ENCODE assay signal across 22 cellular contexts in the genomic region with DNA sequence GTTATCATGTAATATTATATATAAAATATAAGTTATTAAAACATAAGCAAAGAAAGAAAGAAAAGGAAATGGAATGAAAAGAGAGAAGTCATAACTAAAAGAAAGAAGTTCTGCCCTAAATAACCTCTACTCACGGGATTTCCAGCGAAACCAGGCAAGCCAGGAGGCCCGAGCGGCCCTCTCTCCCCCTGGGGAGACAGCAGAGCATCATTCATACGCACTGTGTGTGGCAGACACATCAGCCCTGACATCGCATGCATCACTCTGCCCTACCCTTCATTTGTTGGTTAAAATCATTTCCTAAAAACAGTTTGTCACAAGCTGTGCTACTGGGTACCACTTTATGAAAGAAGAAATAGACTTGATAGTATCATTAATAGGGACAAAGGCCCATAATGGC.
"Had no signal": no experiment of that assay in that cellular context is flagged by ENCODE, and none has a peak within 500 bp of the region (broad histone marks: within the 10 kb centered on the region; RNA-seq: fewer than 3 reads in every experiment).

No MANE protein-coding gene starts in this region.

- H3K4me3 ChIP-seq: MG63 had no signal

- H3K4me2 ChIP-seq: SK-N-SH had no signal

- H3K9ac ChIP-seq: SK-N-SH had no signal

- H3K9me3 ChIP-seq: MG63, SK-N-SH had no signal

- H3K36me3 ChIP-seq: MG63 had no signal

- FAIRE-seq: HepG2 had no signal

- ATAC-seq: HepG2, Panc1 had no signal

- H3K27ac ChIP-seq: RWPE1 had no signal

- DNase-seq: IMR-90, Karpas-422, KG1, MG63, NCI-H1092, NCI-H1105 treated with DMSO at 0.1 percent for 48 hours, NCI-H1417 treated with DMSO at 0.1 percent for 48 hours, NCI-H146, NCI-H1694 treated with DMSO at 0.1 percent for 48 hours, NCI-H1930, NCI-H2081, NCI-H2107, NCI-H2227 treated with DMSO at 0.1 percent for 48 hours, NCI-H524 treated with DMSO at 0.1 percent for 48 hours, NCI-H69, NCI-H774, SHP77, SK-N-SH, SW 1271 had no signal

- H3K27me3 ChIP-seq: MG63 had no signal
